In the genomic region with DNA sequence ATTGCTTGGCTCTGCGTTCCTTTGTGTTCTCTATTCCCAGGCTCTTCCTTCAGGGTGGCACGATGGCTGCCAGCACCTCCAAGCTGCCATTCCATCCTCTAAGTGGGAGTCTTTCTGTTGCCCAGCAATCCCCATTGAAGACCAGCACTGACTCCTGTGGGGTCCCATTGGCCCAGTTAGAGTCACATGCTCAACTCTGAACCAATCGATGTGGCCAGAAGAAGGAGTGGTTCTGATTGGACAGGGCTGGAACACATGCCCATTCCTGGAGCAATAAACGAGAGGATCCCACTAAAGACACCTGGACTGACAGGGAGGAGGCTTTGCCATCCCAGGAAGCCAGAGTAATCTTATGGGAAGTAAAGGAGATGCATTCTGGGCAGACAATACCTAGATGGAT, we compare ENCODE assay signal across 22 cellular contexts.
"Had no signal": no experiment of that assay in that cellular context is flagged by ENCODE, and none has a peak within 500 bp of the region (broad histone marks: within the 10 kb centered on the region; RNA-seq: fewer than 3 reads in every experiment).

No MANE protein-coding gene starts in this region.

- H3K36me3 ChIP-seq: esophagus squamous epithelium, gastroesophageal sphincter, left lung, lower lobe of right lung, neural progenitor cell, pancreas, stomach, thyroid gland, uterus had no signal

- H3K4me1 Mint-ChIP-seq: immature natural killer cell, memory B cell had no signal

- H3K4me2 ChIP-seq: neural progenitor cell had no signal

- H3K9ac ChIP-seq: neural progenitor cell had no signal

- H3K9me3 ChIP-seq: esophagus squamous epithelium, gastroesophageal sphincter, left lung, lower lobe of right lung, pancreas, stomach, thyroid gland, uterus had no signal

- H3K4me1 ChIP-seq: esophagus squamous epithelium, gastroesophageal sphincter, left lung, lower lobe of right lung, pancreas, stomach, thyroid gland, uterus had no signal

- H3K36me3 Mint-ChIP-seq: immature natural killer cell; memory B cell; natural killer cell treated with Interleukin-12 subunit alpha and Interleukin-12 subunit beta and Interleukin-15 and Interleukin-18, amount 100 ng/mL, for 72 hours; neural progenitor cell; type B pancreatic cell had no signal

- ATAC-seq: gastroesophageal sphincter; left lung; lower lobe of right lung; natural killer cell treated with Interleukin-12 subunit alpha and Interleukin-12 subunit beta and Interleukin-15 and Interleukin-18, amount 100 ng/mL, for 72 hours; pancreas; right cardiac atrium had no signal

- H3K27ac Mint-ChIP-seq: immature natural killer cell; memory B cell; natural killer cell treated with Interleukin-12 subunit alpha and Interleukin-12 subunit beta and Interleukin-15 and Interleukin-18, amount 100 ng/mL, for 72 hours; neural progenitor cell; progenitor cell of endocrine pancreas; type B pancreatic cell had no signal

- H3K4me3 ChIP-seq: esophagus squamous epithelium, gastroesophageal sphincter, left lung, lower lobe of right lung, neural progenitor cell, pancreas, stomach, thyroid gland, uterus had no signal

- H3K27me3 ChIP-seq: neural progenitor cell, pancreas, thyroid gland, uterus had no signal

- H2AFZ ChIP-seq: neural progenitor cell had no signal

- H3K9me3 Mint-ChIP-seq: memory B cell; natural killer cell treated with Interleukin-12 subunit alpha and Interleukin-12 subunit beta and Interleukin-15 and Interleukin-18, amount 100 ng/mL, for 72 hours; neural progenitor cell; type B pancreatic cell had no signal

- H3K4me3 Mint-ChIP-seq: immature natural killer cell; memory B cell; natural killer cell treated with Interleukin-12 subunit alpha and Interleukin-12 subunit beta and Interleukin-15 and Interleukin-18, amount 100 ng/mL, for 72 hours; neural progenitor cell; type B pancreatic cell had no signal

- DNase-seq: dermis blood vessel endothelial cell; esophagus squamous epithelium; glutamatergic neuron; immature natural killer cell; left lung; lower lobe of right lung; midbrain; pancreas; right cardiac atrium; small intestine; stimulated activated CD4-positive, alpha-beta T cell treated with anti-CD3 and anti-CD28 coated beads, Interleukin-12 subunit alpha, Interleukin-12 subunit beta, amount 100 ng/mL, for 4 hours; stimulated activated naive CD4-positive, alpha-beta T cell; stomach; substantia nigra; thyroid gland; uterus had no signal

- H3K27ac ChIP-seq: esophagus squamous epithelium, gastroesophageal sphincter, left lung, lower lobe of right lung, neural progenitor cell, pancreas, stomach, thyroid gland, uterus had no signal
